ENCODE assay signal across 33 cellular contexts in the genomic region with DNA sequence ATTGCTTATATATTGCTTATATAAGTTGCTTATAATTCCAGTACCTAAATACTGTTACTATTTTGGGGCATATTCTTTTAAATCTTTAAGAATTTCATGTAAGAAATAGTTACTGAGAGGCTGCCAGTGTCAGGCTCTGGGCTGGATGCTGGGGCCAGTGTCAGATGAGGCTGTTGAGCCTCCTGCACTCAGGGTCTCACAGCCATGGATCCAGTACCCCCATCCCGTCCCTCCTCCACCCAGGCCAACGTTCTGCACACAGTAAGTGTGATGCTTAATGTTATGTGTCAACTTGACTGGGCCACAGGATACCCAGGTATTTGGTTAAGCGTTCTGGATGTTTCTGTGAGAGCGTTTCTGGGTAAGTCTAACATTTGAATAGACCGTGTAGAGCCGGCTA.
"Had no signal": no experiment of that assay in that cellular context is flagged by ENCODE, and none has a peak within 500 bp of the region (broad histone marks: within the 10 kb centered on the region; RNA-seq: fewer than 3 reads in every experiment).

No MANE protein-coding gene starts in this region.

- H3K27me3 ChIP-seq: adrenal gland, ascending aorta had no signal

- ATAC-seq: activated CD8-positive, alpha-beta T cell treated with anti-CD3 and anti-CD28 coated beads for 36 hours; activated naive CD4-positive, alpha-beta T cell treated with anti-CD3 and anti-CD28 coated beads, Interleukin-2, amount 50 U/mL, for 72 hours; activated T-cell treated with anti-CD3 and anti-CD28 coated beads, Interleukin-2, amount 50 U/mL, for 4 hours; activated T-cell treated with anti-CD3 and anti-CD28 coated beads, Interleukin-2, amount 50 U/mL, for 72 hours; activated T-helper 17 cell treated with anti-CD3 and anti-CD28 coated beads, Interleukin-2, amount 50 U/mL, for 72 hours had no signal

- H3K9me3 ChIP-seq: adrenal gland, ascending aorta had no signal

- H3K4me1 ChIP-seq: adrenal gland had no signal

- H3K4me3 ChIP-seq: adrenal gland, ascending aorta, cardiac muscle cell had no signal

- DNase-seq: activated B cell treated with CpG ODN at 0.5 μM for 24 hours; activated CD4-positive, alpha-beta memory T cell treated with anti-CD3 and anti-CD28 coated beads for 36 hours; activated CD4-positive, alpha-beta T cell treated with anti-CD3 and anti-CD28 coated beads for 4 hours; activated CD4-positive, alpha-beta T cell treated with anti-CD3 and anti-CD28 coated beads, Interleukin-2, amount 10 ng/mL, durations not matched to agents 24 days and 14 days; activated CD4-positive, alpha-beta T cell treated with anti-CD3 and anti-CD28 coated beads, Interleukin-2, amount 50 U/mL, for 1 hour; activated CD4-positive, alpha-beta T cell treated with anti-CD3 and anti-CD28 coated beads, Interleukin-2, amount 50 U/mL, for 4 hours; activated CD4-positive, CD25-positive, alpha-beta regulatory T cell treated with anti-CD3 and anti-CD28 coated beads, Interleukin-2, amount 50 U/mL, for 72 hours; activated CD8-positive, alpha-beta memory T cell treated with anti-CD3 and anti-CD28 coated beads, Interleukin-2, amount 50 U/mL, for 4 hours; activated CD8-positive, alpha-beta T cell treated with anti-CD3 and anti-CD28 coated beads for 36 hours; activated gamma-delta T cell treated with Interleukin-2 at 50 U/mL for 16 hours; activated naive CD4-positive, alpha-beta T cell; activated naive CD4-positive, alpha-beta T cell treated with anti-CD3 and anti-CD28 coated beads for 36 hours; activated naive CD4-positive, alpha-beta T cell treated with anti-CD3 and anti-CD28 coated beads, Interleukin-2, amount 50 U/mL, for 16 hours; activated naive CD8-positive, alpha-beta T cell treated with anti-CD3 and anti-CD28 coated beads for 36 hours; activated T-cell treated with anti-CD3 and anti-CD28 coated beads for 4 hours; activated T-cell treated with anti-CD3 and anti-CD28 coated beads, Interleukin-2, amount 50 U/mL, for 1 hour; activated T-cell treated with anti-CD3 and anti-CD28 coated beads, Interleukin-2, amount 50 U/mL, for 4 hours; activated T-cell treated with anti-CD3 and anti-CD28 coated beads, Interleukin-2, amount 50 U/mL, for 72 hours; adrenal gland; amygdala; anterior cingulate cortex; caudate nucleus; cerebellar nuclear complex; T-helper 1 cell; T-helper 2 cell; T-helper 9 cell had no signal

- H3K36me3 ChIP-seq: adrenal gland, ascending aorta, cardiac muscle cell had no signal

- H3K27ac ChIP-seq: adrenal gland, ascending aorta, cardiac muscle cell, VCaP had no signal

- FAIRE-seq: bronchial epithelial cell, TTC549 had no signal
